2 cellular contexts compared by ENCODE assay signal in genomic region chr17:66972442-66972830, GRCh38. TPM values are rescaled to one million over a fixed set of nuclear protein-coding genes. Genes with fewer than 3 reads are reported as not detected.
"Had no signal": no experiment of that assay in that cellular context is flagged by ENCODE, and none has a peak within 500 bp of the region (broad histone marks: within the 10 kb centered on the region; RNA-seq: fewer than 3 reads in every experiment).

No MANE protein-coding gene starts in this region.

RNA-seq across cellular contexts. Expression of gene CACNG4, which starts 7.9 kb away (rescaled TPM):
- total RNA-seq: GM23248, HFFc6 had no signal
- polyA plus RNA-seq: GM23248 had no signal
